25 cellular contexts compared by ENCODE assay signal in the genomic region with DNA sequence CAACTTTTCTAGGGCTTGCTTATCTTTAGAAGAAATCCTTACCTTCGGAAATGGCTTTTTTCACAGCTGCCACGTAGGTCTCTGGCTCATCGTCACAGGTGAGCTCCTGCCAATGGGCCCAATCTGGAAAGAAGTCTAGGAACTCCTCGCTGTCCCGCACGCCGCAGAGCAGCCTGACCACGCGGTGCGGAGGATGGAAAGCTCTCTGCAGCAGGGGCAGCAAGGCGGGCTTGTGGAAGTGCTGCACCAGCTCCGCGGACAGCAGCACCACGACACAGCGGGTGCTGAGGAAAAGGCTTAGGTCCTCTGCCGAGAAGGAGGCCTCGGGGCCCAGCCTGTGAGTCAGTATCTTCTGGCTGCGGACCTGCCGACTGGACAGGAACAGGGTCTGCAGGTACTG. TPM values are rescaled to one million over a fixed set of nuclear protein-coding genes. Genes with fewer than 3 reads are reported as not detected.
"Had no signal": no experiment of that assay in that cellular context is flagged by ENCODE, and none has a peak within 500 bp of the region (broad histone marks: within the 10 kb centered on the region; RNA-seq: fewer than 3 reads in every experiment).

No MANE protein-coding gene starts in this region.

- H3K9me3 Mint-ChIP-seq: activated CD4-positive, alpha-beta T cell treated with anti-CD3 and anti-CD28 coated beads, Interleukin-2, amount 10 ng/mL, durations not matched to agents 24 days and 14 days; central memory CD8-positive, alpha-beta T cell; nephron progenitor cell had no signal

- H3K27ac ChIP-seq: brain microvascular endothelial cell, colonic mucosa, testis, upper lobe of right lung had no signal

- H3K27me3 ChIP-seq: brain microvascular endothelial cell, colonic mucosa, right atrium auricular region, testis, upper lobe of right lung had no signal

- ATAC-seq: activated CD8-positive, alpha-beta T cell treated with anti-CD3 and anti-CD28 coated beads, Interleukin-2, amount 10 ng/mL, durations not matched to agents 7 days and 5 days; upper lobe of right lung had no signal

- H3K4me1 Mint-ChIP-seq: activated CD4-positive, alpha-beta T cell treated with anti-CD3 and anti-CD28 coated beads, Interleukin-2, amount 10 ng/mL, durations not matched to agents 24 days and 14 days; central memory CD8-positive, alpha-beta T cell had no signal

- H3K4me3 Mint-ChIP-seq: activated CD4-positive, alpha-beta T cell treated with anti-CD3 and anti-CD28 coated beads, Interleukin-2, amount 10 ng/mL, durations not matched to agents 24 days and 14 days; activated CD8-positive, alpha-beta T cell treated with anti-CD3 and anti-CD28 coated beads, Interleukin-2, amount 10 ng/mL, durations not matched to agents 7 days and 5 days; central memory CD8-positive, alpha-beta T cell; nephron progenitor cell had no signal

- H3K27ac Mint-ChIP-seq: activated CD4-positive, alpha-beta T cell treated with anti-CD3 and anti-CD28 coated beads, Interleukin-2, amount 10 ng/mL, durations not matched to agents 24 days and 14 days; activated CD8-positive, alpha-beta T cell treated with anti-CD3 and anti-CD28 coated beads, Interleukin-2, amount 10 ng/mL, durations not matched to agents 7 days and 5 days; nephron progenitor cell; progenitor cell of endocrine pancreas had no signal

- FAIRE-seq: keratinocyte had no signal

- H3K4me1 ChIP-seq: colonic mucosa, right atrium auricular region, testis, upper lobe of right lung had no signal

- H3K27me3 Mint-ChIP-seq: activated CD4-positive, alpha-beta T cell treated with anti-CD3 and anti-CD28 coated beads, Interleukin-2, amount 10 ng/mL, durations not matched to agents 24 days and 14 days; central memory CD8-positive, alpha-beta T cell; progenitor cell of endocrine pancreas had no signal

- H3K4me3 ChIP-seq: colonic mucosa, right atrium auricular region, skin epidermis, testis, upper lobe of right lung had no signal

- DNase-seq: activated CD4-positive, alpha-beta T cell treated with anti-CD3 and anti-CD28 coated beads, Interleukin-2, amount 10 ng/mL, durations not matched to agents 24 days and 14 days; activated CD8-positive, alpha-beta memory T cell treated with anti-CD3 and anti-CD28 coated beads, Interleukin-2, amount 50 U/mL, for 48 hours; activated CD8-positive, alpha-beta T cell treated with anti-CD3 and anti-CD28 coated beads, Interleukin-2, amount 10 ng/mL, durations not matched to agents 7 days and 5 days; activated effector memory CD4-positive, alpha-beta T cell treated with Interleukin-2 at 50 U/mL for 16 hours; activated naive CD4-positive, alpha-beta T cell treated with anti-CD3 and anti-CD28 coated beads, Interleukin-2, amount 50 U/mL, for 16 hours; activated T-cell treated with anti-CD3 and anti-CD28 coated beads, Interleukin-2, amount 50 U/mL, for 48 hours; aorta; brain microvascular endothelial cell; colonic mucosa; erythroblast; foreskin melanocyte; hypothalamus; midbrain; nephron progenitor cell; stimulated activated CD4-positive, alpha-beta T cell treated with anti-CD3 and anti-CD28 coated beads, Interleukin-15, amount 100 ng/mL, for 24 hours; stimulated activated CD4-positive, alpha-beta T cell treated with anti-CD3 and anti-CD28 coated beads, Interleukin-4, amount 100 ng/mL, for 1 hour; T1000; testis; upper lobe of right lung had no signal

- H3K36me3 ChIP-seq: brain microvascular endothelial cell, colonic mucosa, right atrium auricular region, upper lobe of right lung had no signal

- H3K9me3 ChIP-seq: colonic mucosa, right atrium auricular region, testis, upper lobe of right lung had no signal

RNA-seq across cellular contexts. Expression of a gene that starts 10.8 kb away (rescaled TPM):
- total RNA-seq: lung microvascular endothelial cell had no signal
- polyA plus RNA-seq: keratinocyte had no signal
